Comparison of ENCODE assay signal across 18 cellular contexts in genomic region chr5:181096721-181097382, GRCh38. TPM values are rescaled to one million over a fixed set of nuclear protein-coding genes. Genes with fewer than 3 reads are reported as not detected.
"Had no signal": no experiment of that assay in that cellular context is flagged by ENCODE, and none has a peak within 500 bp of the region (broad histone marks: within the 10 kb centered on the region; RNA-seq: fewer than 3 reads in every experiment).

No MANE protein-coding gene starts in this region.

RNA-seq across cellular contexts. Expression of gene OR2V1, which starts 34.1 kb away (rescaled TPM):
- total RNA-seq: activated CD4-positive, alpha-beta memory T cell treated with anti-CD3 and anti-CD28 coated beads for 36 hours; activated CD4-positive, alpha-beta T cell treated with anti-CD3 and anti-CD28 coated beads, Interleukin-2, amount 10 ng/mL, durations not matched to agents 24 days and 14 days; activated naive CD8-positive, alpha-beta T cell treated with anti-CD3 and anti-CD28 coated beads for 36 hours; ascending aorta; chondrocyte; heart left ventricle; kidney epithelial cell; lower leg skin; mesothelial cell of epicardium; ovary; prostate gland; sciatic nerve; stomach; thyroid gland; upper lobe of left lung had no signal
- polyA plus RNA-seq: esophagus, heart left ventricle, immature natural killer cell, neural cell, ovary, stomach had no signal

RNA-seq across cellular contexts. Expression of gene OR2V2, which starts 50.5 kb away (rescaled TPM):
- total RNA-seq: activated CD4-positive, alpha-beta memory T cell treated with anti-CD3 and anti-CD28 coated beads for 36 hours; activated CD4-positive, alpha-beta T cell treated with anti-CD3 and anti-CD28 coated beads, Interleukin-2, amount 10 ng/mL, durations not matched to agents 24 days and 14 days; activated naive CD8-positive, alpha-beta T cell treated with anti-CD3 and anti-CD28 coated beads for 36 hours; ascending aorta; chondrocyte; heart left ventricle; kidney epithelial cell; lower leg skin; mesothelial cell of epicardium; prostate gland; sciatic nerve; stomach; thyroid gland had no signal
- polyA plus RNA-seq: esophagus, heart left ventricle, immature natural killer cell, neural cell, ovary, stomach had no signal

RNA-seq across cellular contexts. Expression of gene BTNL9, which starts 56.8 kb away (rescaled TPM):
- total RNA-seq: activated CD4-positive, alpha-beta memory T cell treated with anti-CD3 and anti-CD28 coated beads for 36 hours; chondrocyte; kidney epithelial cell had no signal
- polyA plus RNA-seq: immature natural killer cell had no signal
